In the genomic region with DNA sequence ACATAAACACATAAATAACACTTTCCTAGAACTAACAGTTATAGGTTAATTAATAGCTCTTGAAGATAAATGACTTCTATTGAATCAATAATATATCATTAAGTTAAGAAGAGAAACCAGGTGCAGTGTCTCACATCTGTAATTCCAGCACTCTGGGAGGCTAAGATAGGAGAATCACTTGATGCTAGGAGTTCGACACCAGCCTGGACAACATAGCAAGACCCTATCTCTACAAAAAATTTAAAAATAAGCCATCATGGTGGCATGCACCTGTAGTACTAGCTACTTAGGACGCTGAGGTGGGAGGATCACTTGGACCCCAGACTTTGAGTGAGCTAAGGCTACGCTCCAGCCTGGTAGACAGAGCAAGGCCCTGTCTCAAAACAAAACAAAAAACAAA, we compare ENCODE assay signal across 2 cellular contexts.
TF ChIP-seq lines count a peak whose summit lies in the region.

No MANE protein-coding gene starts in this region.

TF ChIP-seq in HepG2, 621 proteins besides CTCF, POLR2A, EP300 and RAD21:
- TF ChIP-seq MBD4 (IDR thresholded peaks at IDR 0.05; ENCODE audit: borderline replicate concordance, low read length), result no peak
- TF ChIP-seq ZNF121 (CRISPR knock-in tag; IDR thresholded peaks at IDR 0.05), result peak; percentile 69
- no peak for TF ChIP-seq ZNF34 (CRISPR knock-in tag; IDR thresholded peaks at IDR 0.05; ENCODE audit: borderline replicate concordance)
- TF ChIP-seq, protein P1, sequence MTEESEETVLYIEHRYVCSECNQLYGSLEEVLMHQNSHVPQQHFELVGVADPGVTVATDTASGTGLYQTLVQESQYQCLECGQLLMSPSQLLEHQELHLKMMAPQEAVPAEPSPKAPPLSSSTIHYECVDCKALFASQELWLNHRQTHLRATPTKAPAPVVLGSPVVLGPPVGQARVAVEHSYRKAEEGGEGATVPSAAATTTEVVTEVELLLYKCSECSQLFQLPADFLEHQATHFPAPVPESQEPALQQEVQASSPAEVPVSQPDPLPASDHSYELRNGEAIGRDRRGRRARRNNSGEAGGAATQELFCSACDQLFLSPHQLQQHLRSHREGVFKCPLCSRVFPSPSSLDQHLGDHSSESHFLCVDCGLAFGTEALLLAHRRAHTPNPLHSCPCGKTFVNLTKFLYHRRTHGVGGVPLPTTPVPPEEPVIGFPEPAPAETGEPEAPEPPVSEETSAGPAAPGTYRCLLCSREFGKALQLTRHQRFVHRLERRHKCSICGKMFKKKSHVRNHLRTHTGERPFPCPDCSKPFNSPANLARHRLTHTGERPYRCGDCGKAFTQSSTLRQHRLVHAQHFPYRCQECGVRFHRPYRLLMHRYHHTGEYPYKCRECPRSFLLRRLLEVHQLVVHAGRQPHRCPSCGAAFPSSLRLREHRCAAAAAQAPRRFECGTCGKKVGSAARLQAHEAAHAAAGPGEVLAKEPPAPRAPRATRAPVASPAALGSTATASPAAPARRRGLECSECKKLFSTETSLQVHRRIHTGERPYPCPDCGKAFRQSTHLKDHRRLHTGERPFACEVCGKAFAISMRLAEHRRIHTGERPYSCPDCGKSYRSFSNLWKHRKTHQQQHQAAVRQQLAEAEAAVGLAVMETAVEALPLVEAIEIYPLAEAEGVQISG (CRISPR knock-in tag; IDR thresholded peaks at IDR 0.05), result no peak

TF ChIP-seq in K562, 482 proteins besides CTCF, POLR2A, EP300 and RAD21:
- TF ChIP-seq RBM25 (IDR thresholded peaks at IDR 0.05; ENCODE audit: low read depth, low read length, severe bottlenecking) (peak; percentile 5), ZNF121 (CRISPR knock-in tag; conservative IDR thresholded peaks at IDR 0.05) (peak; percentile 51)
- TF ChIP-seq, protein P2, sequence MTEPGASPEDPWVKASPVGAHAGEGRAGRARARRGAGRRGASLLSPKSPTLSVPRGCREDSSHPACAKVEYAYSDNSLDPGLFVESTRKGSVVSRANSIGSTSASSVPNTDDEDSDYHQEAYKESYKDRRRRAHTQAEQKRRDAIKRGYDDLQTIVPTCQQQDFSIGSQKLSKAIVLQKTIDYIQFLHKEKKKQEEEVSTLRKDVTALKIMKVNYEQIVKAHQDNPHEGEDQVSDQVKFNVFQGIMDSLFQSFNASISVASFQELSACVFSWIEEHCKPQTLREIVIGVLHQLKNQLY (CRISPR knock-in tag; conservative IDR thresholded peaks at IDR 0.05), result no peak
TF ChIP-seq in K562: peak in this region for 2.
